Comparison of ENCODE assay signal across 8 cellular contexts in genomic region chr2:41853427-41854191, GRCh38.
DNase-seq lines count a peak whose midpoint lies in the region; ATAC-seq and TF ChIP-seq lines count a peak whose summit lies in the region.

No MANE protein-coding gene starts in this region.

- no peaks in the 10 kb centered on the region for H3K36me3 Mint-ChIP-seq in activated CD8-positive, alpha-beta T cell treated with anti-CD3 and anti-CD28 coated beads for 36 hours (ENCODE audit: low read depth)
- H3K36me3 Mint-ChIP-seq in activated CD8-positive, alpha-beta T cell treated with anti-CD3 and anti-CD28 coated beads, Interleukin-2, amount 10 ng/mL, durations not matched to agents 7 days and 5 days (ENCODE audit: low read depth) = no peaks in the 10 kb centered on the region
- H3K36me3 Mint-ChIP-seq in CD8-positive, alpha-beta memory T cell = peaks cover 0 to 4% (median 3%) of the 10 kb centered on the region in 3 donors

- CTCF ChIA-PET in activated CD8-positive, alpha-beta T cell treated with anti-CD3 and anti-CD28 coated beads for 36 hours (lab: Charles Lee) = interaction anchor here (0.8 to 9.2 kb wide), 14 partner anchors 11 to 507 kb away, joined by 3 to 73 read pairs (median 4); no protein-coding TSS in a partner anchor
- CTCF ChIA-PET in activated CD8-positive, alpha-beta T cell treated with anti-CD3 and anti-CD28 coated beads, Interleukin-2, amount 10 ng/mL, durations not matched to agents 7 days and 5 days (lab: Charles Lee) = interaction anchor here (1.0 to 3.8 kb wide), 8 partner anchors 9 to 241 kb away, joined by 3 to 47 read pairs (median 6); no protein-coding TSS in a partner anchor
- CTCF ChIA-PET in CD8-positive, alpha-beta memory T cell (lab: Charles Lee) = interaction anchor here (0.6 to 5.3 kb wide), 15 partner anchors 11 to 476 kb away, joined by 3 to 53 read pairs (median 5); no protein-coding TSS in a partner anchor

- intact Hi-C loops in activated CD8-positive, alpha-beta T cell treated with anti-CD3 and anti-CD28 coated beads for 36 hours (cut with micrococcal nuclease) = no loop called here
- intact Hi-C loops in left cardiac atrium (cut with DNase I) (loop anchor here (2.0 to 10.0 kb wide), 3 partner anchors 233 to 371 kb away; no protein-coding TSS in a partner anchor), sigmoid colon (cut with DNase I) (loop anchor here (2.0 to 10.0 kb wide), 3 partner anchors 15 to 381 kb away; no protein-coding TSS in a partner anchor)

- H3K27ac Mint-ChIP-seq in activated CD8-positive, alpha-beta T cell treated with anti-CD3 and anti-CD28 coated beads for 36 hours = no peak overlapping the region
- H3K27ac Mint-ChIP-seq in activated CD8-positive, alpha-beta T cell treated with anti-CD3 and anti-CD28 coated beads, Interleukin-2, amount 10 ng/mL, durations not matched to agents 7 days and 5 days = no peak overlapping the region
- no peak overlapping the region for H3K27ac Mint-ChIP-seq in CD8-positive, alpha-beta memory T cell

- no peaks in the 10 kb centered on the region for H3K36me3 ChIP-seq in WERI-Rb-1
- no peaks in the 10 kb centered on the region for H3K36me3 ChIP-seq in sigmoid colon
- H3K36me3 ChIP-seq in CD8-positive, alpha-beta memory T cell (ENCODE audit: insufficient read depth, low read length) = no peaks in the 10 kb centered on the region

- peak; percentile 20 for ATAC-seq in activated CD8-positive, alpha-beta T cell treated with anti-CD3 and anti-CD28 coated beads for 36 hours
- ATAC-seq in activated CD8-positive, alpha-beta T cell treated with anti-CD3 and anti-CD28 coated beads, Interleukin-2, amount 10 ng/mL, durations not matched to agents 7 days and 5 days = no peak
- peak; percentile 19 to 47 for ATAC-seq in left cardiac atrium
- ATAC-seq in GM21786 (IDR thresholded peaks at IDR 0.05; ENCODE audit: unreplicated experiment) = no peak

- no peaks in the 10 kb centered on the region for H3K9me3 Mint-ChIP-seq in activated CD8-positive, alpha-beta T cell treated with anti-CD3 and anti-CD28 coated beads for 36 hours
- no peaks in the 10 kb centered on the region for H3K9me3 Mint-ChIP-seq in activated CD8-positive, alpha-beta T cell treated with anti-CD3 and anti-CD28 coated beads, Interleukin-2, amount 10 ng/mL, durations not matched to agents 7 days and 5 days (ENCODE audit: insufficient read depth)
- H3K9me3 Mint-ChIP-seq in CD8-positive, alpha-beta memory T cell = no peaks in the 10 kb centered on the region

- no peak overlapping the region for H3K4me3 ChIP-seq in NB4 (ENCODE audit: low read depth, low read length)
- H3K4me3 ChIP-seq in WERI-Rb-1 (ENCODE audit: low read depth, low read length) = no peak overlapping the region
- H3K4me3 ChIP-seq in sigmoid colon = no peak overlapping the region
- no peak overlapping the region for H3K4me3 ChIP-seq in CD8-positive, alpha-beta memory T cell (ENCODE audit: low read length)

- no peak for TF ChIP-seq POLR2A in NB4 (IDR thresholded peaks at IDR 0.05; ENCODE audit: extremely low read depth, insufficient read length)
- no peak for TF ChIP-seq POLR2A in sigmoid colon (IDR thresholded peaks at IDR 0.05)

- peak; percentile 9 for DNase-seq in activated CD8-positive, alpha-beta T cell treated with anti-CD3 and anti-CD28 coated beads for 36 hours
- DNase-seq in activated CD8-positive, alpha-beta T cell treated with anti-CD3 and anti-CD28 coated beads, Interleukin-2, amount 10 ng/mL, durations not matched to agents 7 days and 5 days = no peak
- DNase-seq in NB4 (ENCODE audit: low read depth) (peak; percentile 34), WERI-Rb-1 (peak; percentile 63), left cardiac atrium (peak; percentile 37), sigmoid colon (no peak)
- no peak for DNase-seq in CD8-positive, alpha-beta memory T cell

- TF ChIP-seq CTCF in activated CD8-positive, alpha-beta T cell treated with anti-CD3 and anti-CD28 coated beads for 36 hours (IDR thresholded peaks at IDR 0.05) = peak; percentile 75
- TF ChIP-seq CTCF in NB4 (IDR thresholded peaks at IDR 0.05; ENCODE audit: low read depth, low read length) (peak; percentile 46), WERI-Rb-1 (IDR thresholded peaks at IDR 0.05; ENCODE audit: low read depth, low read length) (peak; percentile 62), sigmoid colon (IDR thresholded peaks at IDR 0.05) (peak; percentile 19 to 71 (median 68))

- 8 to 20% methylated on average over 8 of the region's 8 CpGs for WGBS in sigmoid colon, 2 donors

- no peaks in the 10 kb centered on the region for H3K27me3 ChIP-seq in WERI-Rb-1 (ENCODE audit: insufficient read depth, low read depth, severe bottlenecking)
- peaks cover 0 to 6% (median 0%) of the 10 kb centered on the region in 3 donors for H3K27me3 ChIP-seq in sigmoid colon
- no peaks in the 10 kb centered on the region for H3K27me3 ChIP-seq in CD8-positive, alpha-beta memory T cell (ENCODE audit: insufficient read depth, low read length, poor library complexity, severe bottlenecking)

- H3K9me3 ChIP-seq in WERI-Rb-1 (ENCODE audit: severe bottlenecking) (no peaks in the 10 kb centered on the region), sigmoid colon (no peaks in the 10 kb centered on the region)
- H3K9me3 ChIP-seq in CD8-positive, alpha-beta memory T cell (ENCODE audit: low read length) = no peaks in the 10 kb centered on the region

- peaks cover 4% of the 10 kb centered on the region for H3K27me3 Mint-ChIP-seq in activated CD8-positive, alpha-beta T cell treated with anti-CD3 and anti-CD28 coated beads for 36 hours
- H3K27me3 Mint-ChIP-seq in activated CD8-positive, alpha-beta T cell treated with anti-CD3 and anti-CD28 coated beads, Interleukin-2, amount 10 ng/mL, durations not matched to agents 7 days and 5 days (ENCODE audit: low read depth) = peaks cover 13% of the 10 kb centered on the region
- H3K27me3 Mint-ChIP-seq in CD8-positive, alpha-beta memory T cell = peaks cover 20 to 22% of the 10 kb centered on the region in 2 donors

- H3K27ac ChIP-seq in WERI-Rb-1 (no peak overlapping the region), sigmoid colon (no peak overlapping the region)
- no peak overlapping the region for H3K27ac ChIP-seq in CD8-positive, alpha-beta memory T cell (ENCODE audit: low read depth, low read length)

- TF ChIP-seq EP300 in sigmoid colon (IDR thresholded peaks at IDR 0.05) = no peak

- peaks cover 4% of the 10 kb centered on the region for H3K4me1 Mint-ChIP-seq in activated CD8-positive, alpha-beta T cell treated with anti-CD3 and anti-CD28 coated beads for 36 hours (ENCODE audit: low read depth)
- H3K4me1 Mint-ChIP-seq in activated CD8-positive, alpha-beta T cell treated with anti-CD3 and anti-CD28 coated beads, Interleukin-2, amount 10 ng/mL, durations not matched to agents 7 days and 5 days (ENCODE audit: low read depth) = no peaks in the 10 kb centered on the region
- H3K4me1 Mint-ChIP-seq in CD8-positive, alpha-beta memory T cell = no peaks in the 10 kb centered on the region

- no peak overlapping the region for H3K4me3 Mint-ChIP-seq in activated CD8-positive, alpha-beta T cell treated with anti-CD3 and anti-CD28 coated beads for 36 hours
- H3K4me3 Mint-ChIP-seq in activated CD8-positive, alpha-beta T cell treated with anti-CD3 and anti-CD28 coated beads, Interleukin-2, amount 10 ng/mL, durations not matched to agents 7 days and 5 days = no peak overlapping the region
- H3K4me3 Mint-ChIP-seq in CD8-positive, alpha-beta memory T cell = no peak overlapping the region

- POLR2A ChIA-PET in activated CD8-positive, alpha-beta T cell treated with anti-CD3 and anti-CD28 coated beads for 36 hours (lab: Charles Lee) = interaction anchor here (1.0 to 1.8 kb wide), 2 partner anchors 12 to 80 kb away, joined by 3 to 8 read pairs; no protein-coding TSS in a partner anchor
- POLR2A ChIA-PET in activated CD8-positive, alpha-beta T cell treated with anti-CD3 and anti-CD28 coated beads, Interleukin-2, amount 10 ng/mL, durations not matched to agents 7 days and 5 days (lab: Charles Lee) = no interaction called here
- POLR2A ChIA-PET in CD8-positive, alpha-beta memory T cell (lab: Charles Lee) = no interaction called here

- no peaks in the 10 kb centered on the region for H3K4me1 ChIP-seq in sigmoid colon
- no peaks in the 10 kb centered on the region for H3K4me1 ChIP-seq in CD8-positive, alpha-beta memory T cell (ENCODE audit: insufficient read depth, low read length)

Comparison
In these comparisons a context has a peak if more than half of its experiments do, and no peak if none do; other contexts are left out.
1. ATAC-seq: peak in activated CD8-positive, alpha-beta T cell treated with anti-CD3 and anti-CD28 coated beads for 36 hours (single experiment) and left cardiac atrium (2 of 2); none in activated CD8-positive, alpha-beta T cell treated with anti-CD3 and anti-CD28 coated beads, Interleukin-2, amount 10 ng/mL, durations not matched to agents 7 days and 5 days (single experiment) and GM21786 (single experiment).
2. DNase-seq: peak in activated CD8-positive, alpha-beta T cell treated with anti-CD3 and anti-CD28 coated beads for 36 hours (single experiment), NB4 (single experiment), WERI-Rb-1 (single experiment) and left cardiac atrium (single experiment); none in activated CD8-positive, alpha-beta T cell treated with anti-CD3 and anti-CD28 coated beads, Interleukin-2, amount 10 ng/mL, durations not matched to agents 7 days and 5 days (single experiment), sigmoid colon (single experiment) and CD8-positive, alpha-beta memory T cell (0 of 5).
3. Peak in every context shown above with its lines, with median percentiles within 50 percentile points of each other: CTCF ChIP-seq.